In genomic region chr2:241506793-241507429, GRCh38 we compare ENCODE assay signal across 8 cellular contexts. TPM values are rescaled to one million over a fixed set of nuclear protein-coding genes. Genes with fewer than 3 reads are reported as not detected.
A peak's percentile ranks its signal among the peaks of the same experiment; 100 is the strongest.
DNase-seq lines count a peak whose midpoint lies in the region; ATAC-seq, FAIRE-seq and TF ChIP-seq lines count a peak whose summit lies in the region.

No MANE protein-coding gene starts in this region.

- peak; percentile 31 for DNase-seq in ELF-1 (ENCODE audit: low read depth, low spot score)
- DNase-seq in RWPE1 (ENCODE audit: low spot score): no peak
- DNase-seq in esophagus muscularis mucosa (ENCODE audit: extremely low spot score): no peak
- DNase-seq in SHP77 treated with DMSO at 0.1 percent for 48 hours (lab: John Stamatoyannopoulos, UW): no peak
- no peak for DNase-seq in GM12891 (ENCODE audit: insufficient read length, low spot score)

- TF ChIP-seq POLR2A in esophagus muscularis mucosa (IDR thresholded peaks at IDR 0.05; ENCODE audit: low read depth): no peak
- TF ChIP-seq POLR2A in GM12891 (IDR thresholded peaks at IDR 0.05; ENCODE audit: low read depth, low read length): no peak

- H3K4me2 ChIP-seq in parathyroid adenoma (ENCODE audit: low read length): peak overlapping the region; percentile 100

- H3K36me3 ChIP-seq in esophagus muscularis mucosa (peaks cover 0 to 18% (median 11%) of the 10 kb centered on the region in 4 donors), parathyroid adenoma (ENCODE audit: control insufficient read depth, insufficient read depth, low read length) (no peaks in the 10 kb centered on the region)

- peak overlapping the region; percentile 85 for H3K27ac ChIP-seq in RWPE1
- H3K27ac ChIP-seq in esophagus muscularis mucosa (replicated peaks in 1 of 4): peak overlapping the region; percentile 88 to 95 (median 92)
- H3K27ac ChIP-seq in parathyroid adenoma: no peak overlapping the region

- CTCF ChIA-PET in RWPE1 (lab: Yijun Ruan, JAX): interaction anchor here (1.4 kb wide), 1 partner anchor 92 kb away, joined by 6 read pairs; no protein-coding TSS in a partner anchor

- no peak for FAIRE-seq in GM12891 (lab: Jason Lieb, UNC)

- H3K27me3 ChIP-seq in esophagus muscularis mucosa (no peaks in the 10 kb centered on the region), parathyroid adenoma (ENCODE audit: control insufficient read depth, insufficient read depth, low read length) (no peaks in the 10 kb centered on the region)

- H3K4me1 ChIP-seq in esophagus muscularis mucosa (peaks cover 31 to 51% (median 43%) of the 10 kb centered on the region in 4 donors), parathyroid adenoma (peaks cover 10% of the 10 kb centered on the region)

- TF ChIP-seq CTCF in RWPE1 (conservative IDR thresholded peaks at IDR 0.05; ENCODE audit: low read depth) (no peak), esophagus muscularis mucosa (IDR thresholded peaks at IDR 0.05) (no peak), parathyroid adenoma (IDR thresholded peaks at IDR 0.05) (no peak)

- H3K4me3 ChIP-seq in esophagus muscularis mucosa: peak overlapping the region; percentile 82 to 100 (median 98)
- peak overlapping the region; percentile 82 for H3K4me3 ChIP-seq in parathyroid adenoma (ENCODE audit: low read depth, low read length)

- POLR2A ChIA-PET in RWPE1 (lab: Yijun Ruan, JAX; ENCODE audit: low non-redundant PET): no interaction called here

- no peak overlapping the region for H3K9ac ChIP-seq in parathyroid adenoma

- intact Hi-C loops in esophagus muscularis mucosa (cut with DNase I): loop anchor here (5.0 kb wide), 1 partner anchor 105 kb away; no protein-coding TSS in a partner anchor

- H2AFZ ChIP-seq in parathyroid adenoma: no peak overlapping the region

- ATAC-seq in GM19328 (IDR thresholded peaks at IDR 0.05; ENCODE audit: unreplicated experiment) (no peak), GM18861 (IDR thresholded peaks at IDR 0.05; ENCODE audit: unreplicated experiment) (no peak)

- H3K9me3 ChIP-seq in esophagus muscularis mucosa: no peaks in the 10 kb centered on the region
- H3K9me3 ChIP-seq in parathyroid adenoma (ENCODE audit: control insufficient read depth, low read length): no peaks in the 10 kb centered on the region

- no peak for TF ChIP-seq EP300 in esophagus muscularis mucosa (IDR thresholded peaks at IDR 0.05)

- WGBS in esophagus muscularis mucosa: 57% methylated on average over 13 of the region's 19 CpGs

- H3K79me2 ChIP-seq in parathyroid adenoma: peaks cover 15% of the 10 kb centered on the region

TF ChIP-seq in GM12891, 5 proteins besides CTCF, POLR2A, EP300 and RAD21:
- TF ChIP-seq POLR2AphosphoS5 (IDR thresholded peaks at IDR 0.05; ENCODE audit: low read depth, low read length) (no peak), SPI1 (IDR thresholded peaks at IDR 0.05; ENCODE audit: low read depth, low read length) (no peak), PAX5 (IDR thresholded peaks at IDR 0.05; ENCODE audit: insufficient read depth, low read length, severe bottlenecking) (no peak), TAF1 (IDR thresholded peaks at IDR 0.05; ENCODE audit: low read depth, low read length) (no peak), POU2F2 (IDR thresholded peaks at IDR 0.05; ENCODE audit: low read depth, low read length) (no peak)

RNA-seq across cellular contexts. Expression of gene STK25, which starts 1.5 kb away (rescaled TPM):
- 100 to 1,000 TPM; 127 to 220 (median 153) TPM for total RNA-seq in esophagus muscularis mucosa
- 57.0 TPM for polyA plus RNA-seq in GM12891 (2012; ENCODE audit: low read depth, missing spikeins)

RNA-seq across cellular contexts. Expression of gene BOK, which starts 51.6 kb away (rescaled TPM):
- 100 to 1,000 TPM in 1 of 4 donors, 10 to 100 TPM in 3; 55.8 to 118 (median 73.7) TPM for total RNA-seq in esophagus muscularis mucosa
- 0.04 TPM for polyA plus RNA-seq in GM12891 (2012; ENCODE audit: low read depth, missing spikeins)
